23 cellular contexts compared by ENCODE assay signal in the genomic region with DNA sequence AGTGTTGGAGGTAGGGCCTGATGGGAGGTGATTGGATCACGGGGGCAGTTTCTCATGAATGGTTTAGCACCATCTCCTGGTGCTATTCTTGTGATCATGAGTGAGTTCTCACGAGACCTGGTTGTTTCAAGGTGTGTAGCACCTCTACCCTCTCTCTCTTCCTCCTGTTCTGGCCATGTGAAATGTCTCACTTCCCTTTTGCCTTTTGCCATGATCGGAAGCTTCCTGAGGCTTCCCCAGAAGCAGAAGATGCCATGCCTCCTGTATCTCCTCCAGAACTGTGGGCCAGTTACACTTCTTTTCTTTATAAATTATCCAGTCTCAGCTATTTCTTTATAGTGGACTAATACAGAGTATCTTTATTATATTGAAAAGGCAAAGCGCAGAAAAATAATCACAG.
"Had no signal": no experiment of that assay in that cellular context is flagged by ENCODE, and none has a peak within 500 bp of the region (broad histone marks: within the 10 kb centered on the region; RNA-seq: fewer than 3 reads in every experiment).

No MANE protein-coding gene starts in this region.

- H3K27ac Mint-ChIP-seq: T-cell had no signal

- H3K4me3 ChIP-seq: MG63 had no signal

- H3K27me3 ChIP-seq: MG63 had no signal

- H3K27ac ChIP-seq: RWPE1 had no signal

- H3K36me3 Mint-ChIP-seq: T-cell had no signal

- H3K9me3 ChIP-seq: MG63, SK-N-SH had no signal

- H3K4me3 Mint-ChIP-seq: T-cell had no signal

- H3K4me1 Mint-ChIP-seq: T-cell had no signal

- DNase-seq: Karpas-422, KG1, MG63, NCI-H1092, NCI-H1105 treated with DMSO at 0.1 percent for 48 hours, NCI-H1436, NCI-H187, NCI-H2029, NCI-H2081 treated with DMSO at 0.1 percent for 48 hours, NCI-H2171, NCI-H226, NCI-H446, NCI-H510A, NCI-H524 treated with DMSO at 0.1 percent for 48 hours, NCI-H69, NCI-H774, PC-3, SHP77, SK-N-SH, SW 1271, T-cell had no signal

- H3K9me3 Mint-ChIP-seq: T-cell had no signal

- ATAC-seq: Panc1, PC-3, T-cell had no signal

- H3K27me3 Mint-ChIP-seq: T-cell had no signal
